ENCODE assay signal across 1 cellular context in genomic region chr6:34912715-34913464, GRCh38.
TF ChIP-seq lines count a peak whose summit lies in the region.

No MANE protein-coding gene starts in this region.

TF ChIP-seq in GM12878, 131 proteins besides CTCF, POLR2A, EP300 and RAD21 (continued from another document and continues in another):
- TF ChIP-seq ELK1 (IDR thresholded peaks at IDR 0.05; ENCODE audit: low read depth, low read length) (no peak), HDGF (IDR thresholded peaks at IDR 0.05) (no peak), SMARCA5 (IDR thresholded peaks at IDR 0.05) (no peak), CHD4 (IDR thresholded peaks at IDR 0.05) (no peak), ZNF384 (IDR thresholded peaks at IDR 0.05; ENCODE audit: borderline replicate concordance, low read depth, low read length) (no peak), ZNF24 (IDR thresholded peaks at IDR 0.05) (no peak), HDAC2 (IDR thresholded peaks at IDR 0.05) (no peak), BMI1 (IDR thresholded peaks at IDR 0.05; ENCODE audit: borderline replicate concordance) (no peak), SRF (IDR thresholded peaks at IDR 0.05; ENCODE audit: low read depth in 2 of 2, low read length in 2 of 2) (no peak), PRDM15 (CRISPR knock-in tag; IDR thresholded peaks at IDR 0.05) (no peak), KLF5 (IDR thresholded peaks at IDR 0.05; ENCODE audit: partially characterized antibody) (no peak), ZNF217 (IDR thresholded peaks at IDR 0.05) (no peak), TAF1 (IDR thresholded peaks at IDR 0.05; ENCODE audit: borderline replicate concordance, low read depth, low read length) (no peak), BHLHE40 (IDR thresholded peaks at IDR 0.05; ENCODE audit: borderline replicate concordance in 1 of 2, low read depth in 2 of 2, low read length in 1 of 2) (no peak), MYC (IDR thresholded peaks at IDR 0.05; ENCODE audit: insufficient read depth, insufficient read length, insufficient replicate concordance, low read length, severe bottlenecking) (no peak), MTA3 (IDR thresholded peaks at IDR 0.05; ENCODE audit: borderline replicate concordance, low read length) (no peak), IKZF2 (IDR thresholded peaks at IDR 0.05) (peak; percentile 82 to 88), YBX1 (IDR thresholded peaks at IDR 0.05) (no peak), TCF3 (IDR thresholded peaks at IDR 0.05; ENCODE audit: borderline replicate concordance, insufficient read depth, low read depth, low read length) (no peak), CBX3 (IDR thresholded peaks at IDR 0.05; ENCODE audit: borderline replicate concordance, low read depth) (no peak), EED (IDR thresholded peaks at IDR 0.05; ENCODE audit: low read depth) (peak; percentile 69; the same call in 1 of the 2 replicates), SPI1 (IDR thresholded peaks at IDR 0.05; ENCODE audit: borderline replicate concordance, insufficient read depth, low read depth, low read length) (no peak), SP1 (IDR thresholded peaks at IDR 0.05; ENCODE audit: low read depth, low read length) (no peak), NRF1 (conservative IDR thresholded peaks at IDR 0.05; ENCODE audit: low read depth, low read length) (no peak), ZNF274 (IDR thresholded peaks at IDR 0.05; ENCODE audit: insufficient read depth, insufficient read length) (no peak), SMC3 (IDR thresholded peaks at IDR 0.05; ENCODE audit: borderline replicate concordance, low read length) (no peak), E4F1 (IDR thresholded peaks at IDR 0.05; ENCODE audit: borderline replicate concordance, partially characterized antibody) (no peak), USF1 (IDR thresholded peaks at IDR 0.05; ENCODE audit: borderline replicate concordance, extremely low read length, insufficient read depth, low read depth, low read length) (no peak), BACH1 (IDR thresholded peaks at IDR 0.05; ENCODE audit: borderline replicate concordance) (no peak), ESRRA (IDR thresholded peaks at IDR 0.05; ENCODE audit: low read length) (no peak), RB1 (IDR thresholded peaks at IDR 0.05; ENCODE audit: borderline replicate concordance) (no peak), EZH2 (IDR thresholded peaks at IDR 0.05; ENCODE audit: borderline replicate concordance, control insufficient read depth, low read depth, low read length) (no peak), GABPA (IDR thresholded peaks at IDR 0.05; ENCODE audit: low read depth) (no peak), FOXM1 (IDR thresholded peaks at IDR 0.05; ENCODE audit: low read depth, low read length) (no peak), POLR2AphosphoS2 (IDR thresholded peaks at IDR 0.05; ENCODE audit: low read depth, low read length) (no peak), NBN (IDR thresholded peaks at IDR 0.05) (no peak), E2F4 (IDR thresholded peaks at IDR 0.05; ENCODE audit: low read depth, low read length) (no peak), USF2 (IDR thresholded peaks at IDR 0.05; ENCODE audit: borderline replicate concordance, low read depth, low read length) (no peak), ATF3 (IDR thresholded peaks at IDR 0.05; ENCODE audit: borderline replicate concordance, extremely low read depth, low read depth, low read length) (no peak), LARP7 (IDR thresholded peaks at IDR 0.05) (no peak), IRF5 (IDR thresholded peaks at IDR 0.05; ENCODE audit: borderline replicate concordance) (no peak; the same call in 1 of the 2 replicates), MYB (IDR thresholded peaks at IDR 0.05; ENCODE audit: borderline replicate concordance, low read depth, low read length) (no peak), TBL1XR1 (IDR thresholded peaks at IDR 0.05; ENCODE audit: low read depth, low read length) (peak; percentile 61; the same call in 1 of the 2 replicates), IKZF1 (conservative IDR thresholded peaks at IDR 0.05) (peak; percentile 53; the same call in 1 of the 2 replicates), MLLT1 (IDR thresholded peaks at IDR 0.05) (peak; percentile 91), ZNF207 (IDR thresholded peaks at IDR 0.05; ENCODE audit: borderline replicate concordance) (no peak), ZBTB4 (CRISPR knock-in tag; IDR thresholded peaks at IDR 0.05) (no peak), STAT1 (conservative IDR thresholded peaks at IDR 0.05) (no peak), ASH2L (IDR thresholded peaks at IDR 0.05; ENCODE audit: borderline replicate concordance, low read depth) (no peak), BRCA1 (IDR thresholded peaks at IDR 0.05; ENCODE audit: low read depth, low read length) (no peak), PAX5 (IDR thresholded peaks at IDR 0.05; ENCODE audit: borderline replicate concordance, low read depth, low read length) (peak; percentile 47; the same call in 1 of the 2 replicates), FOXK2 (IDR thresholded peaks at IDR 0.05) (no peak)
